8 cellular contexts compared by ENCODE assay signal in genomic region chr12:46936042-46936441, GRCh38.
"Had no signal": no experiment of that assay in that cellular context is flagged by ENCODE, and none has a peak within 500 bp of the region (broad histone marks: within the 10 kb centered on the region; RNA-seq: fewer than 3 reads in every experiment).

No MANE protein-coding gene starts in this region.

- H3K9me3 ChIP-seq: HAP-1 had no signal

- H3K9ac ChIP-seq: GM23248 had no signal

- H3K4me1 ChIP-seq: HAP-1 had no signal

- FAIRE-seq: HTR-8/SVneo, K562 had no signal

- H3K36me3 ChIP-seq: HAP-1 had no signal

- H2AFZ ChIP-seq: GM23248 had no signal

- ATAC-seq: HCT116, K562 had no signal

- DNase-seq: GM23248, GOT3, H7, KG1 had no signal

- H3K27ac ChIP-seq: GM23248 had no signal

- H3K4me3 ChIP-seq: GM23248, HAP-1, K562 had no signal
